Comparison of ENCODE assay signal across 9 cellular contexts in genomic region chr2:222582931-222583330, GRCh38.
DNase-seq lines count a peak whose midpoint lies in the region; ATAC-seq and TF ChIP-seq lines count a peak whose summit lies in the region.
"Had no signal": no experiment of that assay in that cellular context is flagged by ENCODE, and none has a peak within 500 bp of the region (broad histone marks: within the 10 kb centered on the region; RNA-seq: fewer than 3 reads in every experiment).

No MANE protein-coding gene starts in this region.

- H3K9ac ChIP-seq in IMR-90 (ENCODE audit: low read depth, low read length) = no peak overlapping the region

- POLR2A ChIA-PET in IMR-90 (lab: Charles Lee; ENCODE audit: unreplicated experiment) = no interaction called here

- CTCF ChIA-PET in IMR-90 (lab: Yijun Ruan, JAX) = interaction anchor here (1.3 to 1.9 kb wide), 2 partner anchors 11 to 13 kb away, joined by 3 to 8 read pairs; no protein-coding TSS in a partner anchor

- H4K5ac ChIP-seq in IMR-90 (ENCODE audit: low read depth, low read length) = no peak overlapping the region

- TF ChIP-seq POLR2A in IMR-90 (IDR thresholded peaks at IDR 0.05; ENCODE audit: low read depth, low read length) = no peak

- H2BK120ac ChIP-seq in IMR-90 (ENCODE audit: low read depth, low read length) = no peak overlapping the region

- no peak overlapping the region for H3K23ac ChIP-seq in IMR-90 (ENCODE audit: low read depth, low read length)

- H3K27me3 ChIP-seq in IMR-90 (ENCODE audit: control insufficient read depth, insufficient read depth, low read length) (no peaks in the 10 kb centered on the region), brain microvascular endothelial cell (replicated peaks) (no peaks in the 10 kb centered on the region)

- no peak overlapping the region for H2BK5ac ChIP-seq in IMR-90 (ENCODE audit: low read depth, low read length, poor library complexity, severe bottlenecking)

- H3K36me3 ChIP-seq in IMR-90 (ENCODE audit: control insufficient read depth, insufficient read depth, low read length) (no peaks in the 10 kb centered on the region; the same call in 1 of the 2 replicates), brain microvascular endothelial cell (replicated peaks) (no peaks in the 10 kb centered on the region)

- no TSS peak for BruUV-seq in IMR-90 (replicated peaks; lab: Mats Ljungman, UMichigan)

- H3K79me1 ChIP-seq in IMR-90 (ENCODE audit: low read depth in 1 of 2, low read length in 2 of 2) = peaks cover 6 to 9% of the 10 kb centered on the region in 2 experiments; a peak in 3 of 4 replicates

- H3K4me3 ChIP-seq in IMR-90 (ENCODE audit: insufficient read depth, low read depth, low read length) (no peak overlapping the region), brain microvascular endothelial cell (ENCODE audit: low read depth, low read length) (no peak overlapping the region), retinal pigment epithelial cell (ENCODE audit: low read length) (no peak overlapping the region)

- dilution Hi-C loops in IMR-90 (cut with HindIII; ENCODE audit: low sequenced_read_pairs, unreplicated experiment) = no loop called here

- no peak overlapping the region for H2BK15ac ChIP-seq in IMR-90 (ENCODE audit: low read depth, low read length)

- H4K91ac ChIP-seq in IMR-90 (ENCODE audit: insufficient read depth, low read depth, low read length) = no peak overlapping the region

- H2AFZ ChIP-seq in IMR-90 (replicated peaks; ENCODE audit: low read length, poor library complexity) = no peak overlapping the region

- in situ Hi-C loops in IMR-90 (cut with MboI; ENCODE audit: low sequenced_read_pairs) (loop anchor here (25.0 kb wide), 1 partner anchor 521 kb away; no protein-coding TSS in a partner anchor), brain microvascular endothelial cell (cut with HindIII; ENCODE audit: low pct_ligation_motif_present, low sequenced_read_pairs) (no loop called here)

- no peak overlapping the region for H3K4ac ChIP-seq in IMR-90 (ENCODE audit: low read depth, low read length)

- H2AK5ac ChIP-seq in IMR-90 (ENCODE audit: low read depth, low read length) = no peak overlapping the region

- intact Hi-C loops in IMR-90 (cut with micrococcal nuclease) = no loop called here

- DNase-seq in NCI-H82 (lab: John Stamatoyannopoulos, UW) (peak; percentile 19), NCI-H82 treated with DMSO at 0.1 percent for 48 hours (lab: John Stamatoyannopoulos, UW; ENCODE audit: unreplicated experiment) (no peak), IMR-90 (no peak), brain microvascular endothelial cell (no peak), retinal pigment epithelial cell (ENCODE audit: low read depth) (no peak), SHP77 treated with DMSO at 0.1 percent for 48 hours (lab: John Stamatoyannopoulos, UW) (no peak)
- no peak for DNase-seq in effector CD4-positive, alpha-beta T cell

- H3K18ac ChIP-seq in IMR-90 (ENCODE audit: low read depth, low read length) = no peak overlapping the region

- no peak overlapping the region for H4K8ac ChIP-seq in IMR-90 (ENCODE audit: low read depth in 2 of 2, low read length in 2 of 2)

- no peaks in the 10 kb centered on the region for H3K9me3 ChIP-seq in IMR-90 (ENCODE audit: control insufficient read depth, insufficient read depth, low read length)

- TF ChIP-seq CTCF in IMR-90 (conservative IDR thresholded peaks at IDR 0.05; ENCODE audit: low read depth, low read length) (0 out of 2 replicates have a peak, but pooled peaks have one; percentile 3), brain microvascular endothelial cell (IDR thresholded peaks at IDR 0.05; ENCODE audit: low read depth, low read length, missing control alignments) (peak; percentile 51), retinal pigment epithelial cell (conservative IDR thresholded peaks at IDR 0.05; ENCODE audit: low read depth, low read length) (peak; percentile 22)

- no peak overlapping the region for H3K4me2 ChIP-seq in IMR-90 (ENCODE audit: low read depth, low read length)

- no peak for ATAC-seq in IMR-90 (ENCODE audit: low read depth)
- ATAC-seq in GM21723 (IDR thresholded peaks at IDR 0.05; ENCODE audit: unreplicated experiment) = no peak
- ATAC-seq: natural killer cell treated with Interleukin-12 subunit alpha and Interleukin-12 subunit beta and Interleukin-15 and Interleukin-18, amount 100 ng/mL, for 72 hours had no signal

- no peak overlapping the region for H3K14ac ChIP-seq in IMR-90 (replicated peaks; ENCODE audit: low read depth, low read length)

- no peak overlapping the region for H2AK9ac ChIP-seq in IMR-90 (replicated peaks; ENCODE audit: low read depth, low read length, poor library complexity)

- no peaks in the 10 kb centered on the region for H3K4me1 ChIP-seq in IMR-90 (ENCODE audit: control insufficient read depth, insufficient read depth, low read length)

- peaks cover 3% of the 10 kb centered on the region; the same call in 1 of the 2 replicates for H3K9me1 ChIP-seq in IMR-90 (ENCODE audit: insufficient read depth, low read length)

- no peak overlapping the region for H3K27ac ChIP-seq in IMR-90 (ENCODE audit: insufficient read depth, low read length)
- no peak overlapping the region for H3K27ac ChIP-seq in brain microvascular endothelial cell

- TF ChIP-seq RAD21 in IMR-90 (IDR thresholded peaks at IDR 0.05; ENCODE audit: low read length) = no peak

- H4K20me1 ChIP-seq in IMR-90 (ENCODE audit: insufficient read depth, low read length) = no peaks in the 10 kb centered on the region

- no peak overlapping the region for H3K56ac ChIP-seq in IMR-90 (ENCODE audit: extremely low read depth, insufficient read depth, low read length)

- no peak overlapping the region for H2BK20ac ChIP-seq in IMR-90 (ENCODE audit: low read depth, low read length)

TF ChIP-seq in IMR-90, 13 proteins besides CTCF, POLR2A, EP300 and RAD21:
- TF ChIP-seq CHD1 (IDR thresholded peaks at IDR 0.05; ENCODE audit: low read depth, low read length) (no peak), MAZ (IDR thresholded peaks at IDR 0.05; ENCODE audit: borderline replicate concordance, low read depth, low read length) (no peak), CEBPB (IDR thresholded peaks at IDR 0.05; ENCODE audit: low read depth, low read length) (no peak), MAFK (IDR thresholded peaks at IDR 0.05; ENCODE audit: low read depth, low read length) (no peak), RFX5 (IDR thresholded peaks at IDR 0.05; ENCODE audit: low read depth, low read length) (no peak), MXI1 (IDR thresholded peaks at IDR 0.05; ENCODE audit: borderline replicate concordance, low read depth, low read length) (no peak), RCOR1 (IDR thresholded peaks at IDR 0.05; ENCODE audit: insufficient replicate concordance, low read length) (no peak), FOS (IDR thresholded peaks at IDR 0.05; ENCODE audit: low read depth, low read length) (no peak), BHLHE40 (IDR thresholded peaks at IDR 0.05; ENCODE audit: low read depth, low read length) (no peak), SMC3 (IDR thresholded peaks at IDR 0.05; ENCODE audit: low read depth, low read length) (no peak), ELK1 (IDR thresholded peaks at IDR 0.05; ENCODE audit: borderline replicate concordance, low read depth, low read length) (no peak), NFE2L2 (IDR thresholded peaks at IDR 0.05; ENCODE audit: low read depth, low read length) (no peak)
- TF ChIP-seq, protein P1, sequence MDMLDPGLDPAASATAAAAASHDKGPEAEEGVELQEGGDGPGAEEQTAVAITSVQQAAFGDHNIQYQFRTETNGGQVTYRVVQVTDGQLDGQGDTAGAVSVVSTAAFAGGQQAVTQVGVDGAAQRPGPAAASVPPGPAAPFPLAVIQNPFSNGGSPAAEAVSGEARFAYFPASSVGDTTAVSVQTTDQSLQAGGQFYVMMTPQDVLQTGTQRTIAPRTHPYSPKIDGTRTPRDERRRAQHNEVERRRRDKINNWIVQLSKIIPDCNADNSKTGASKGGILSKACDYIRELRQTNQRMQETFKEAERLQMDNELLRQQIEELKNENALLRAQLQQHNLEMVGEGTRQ (IDR thresholded peaks at IDR 0.05; ENCODE audit: low read depth, low read length) = no peak
